In the genomic region with DNA sequence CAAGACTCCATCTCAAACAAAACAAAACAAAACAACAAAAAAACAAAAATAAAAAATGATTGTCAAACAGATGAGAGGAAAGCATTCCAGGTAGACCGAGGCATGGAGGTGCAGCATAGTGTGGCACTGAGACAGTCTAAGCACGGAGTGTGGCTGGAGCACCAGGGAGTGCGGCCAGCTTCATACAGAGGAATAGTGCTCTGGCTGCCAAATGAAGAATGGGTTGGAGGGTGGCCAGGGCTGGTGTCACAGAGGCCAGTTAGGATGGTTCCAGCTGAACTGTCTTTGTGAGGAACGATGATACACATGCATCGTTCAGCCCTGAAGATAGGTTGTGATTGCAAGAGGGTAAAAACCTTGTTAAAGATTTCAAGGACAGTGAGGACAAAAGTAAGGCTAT, we compare ENCODE assay signal across 22 cellular contexts. TPM values are rescaled to one million over a fixed set of nuclear protein-coding genes. Genes with fewer than 3 reads are reported as not detected.
A peak's percentile ranks its signal among the peaks of the same experiment; 100 is the strongest.
DNase-seq lines count a peak whose midpoint lies in the region; TF ChIP-seq lines count a peak whose summit lies in the region.
"Had no signal": no experiment of that assay in that cellular context is flagged by ENCODE, and none has a peak within 500 bp of the region (broad histone marks: within the 10 kb centered on the region; RNA-seq: fewer than 3 reads in every experiment).

No MANE protein-coding gene starts in this region.

- H3K27me3 ChIP-seq in colonic mucosa: no peaks in the 10 kb centered on the region
- no peaks in the 10 kb centered on the region for H3K27me3 ChIP-seq in left ventricle myocardium inferior (ENCODE audit: low read depth)
- H3K27me3 ChIP-seq in transverse colon: no peaks in the 10 kb centered on the region
- H3K27me3 ChIP-seq in CD4-positive, alpha-beta memory T cell (ENCODE audit: insufficient read depth, low read length): no peaks in the 10 kb centered on the region
- H3K27me3 ChIP-seq: BLaER1, neutrophil, spleen, tibial artery had no signal

- H3K4me3 Mint-ChIP-seq in CD4-positive, alpha-beta memory T cell: no peak overlapping the region
- H3K4me3 Mint-ChIP-seq: immature natural killer cell had no signal

- no peaks in the 10 kb centered on the region for H3K4me1 ChIP-seq in colonic mucosa
- peaks cover 89% of the 10 kb centered on the region for H3K4me1 ChIP-seq in left ventricle myocardium inferior
- H3K4me1 ChIP-seq in transverse colon: peaks cover 17 to 56% (median 26%) of the 10 kb centered on the region in 4 donors
- H3K4me1 ChIP-seq in CD4-positive, alpha-beta memory T cell (ENCODE audit: insufficient read depth, low read length): no peaks in the 10 kb centered on the region

- H3K4me3 ChIP-seq in colonic mucosa (no peak overlapping the region), left ventricle myocardium inferior (no peak overlapping the region), transverse colon (no peak overlapping the region)
- no peak overlapping the region for H3K4me3 ChIP-seq in CD4-positive, alpha-beta memory T cell (ENCODE audit: low read length in 2 of 2)
- H3K4me3 ChIP-seq: BLaER1, spleen, tibial artery had no signal

- no peaks in the 10 kb centered on the region for H3K36me3 Mint-ChIP-seq in CD4-positive, alpha-beta memory T cell
- H3K36me3 Mint-ChIP-seq: immature natural killer cell had no signal

- no peaks in the 10 kb centered on the region for H3K4me1 Mint-ChIP-seq in CD4-positive, alpha-beta memory T cell
- H3K4me1 Mint-ChIP-seq: immature natural killer cell had no signal

- H3K9me3 Mint-ChIP-seq in CD4-positive, alpha-beta memory T cell: peaks cover 0 to 3% (median 0%) of the 10 kb centered on the region in 8 donors

- no peak for TF ChIP-seq CTCF in colonic mucosa (IDR thresholded peaks at IDR 0.05)
- no peak for TF ChIP-seq CTCF in left ventricle myocardium inferior (IDR thresholded peaks at IDR 0.05; ENCODE audit: borderline replicate concordance)
- no peak for TF ChIP-seq CTCF in transverse colon (IDR thresholded peaks at IDR 0.05)
- TF ChIP-seq CTCF in GM20000 (IDR thresholded peaks at IDR 0.05; ENCODE audit: extremely low read depth, missing control alignments): no peak

- peaks cover 0 to 1% of the 10 kb centered on the region in 2 donors for H3K27me3 Mint-ChIP-seq in CD4-positive, alpha-beta memory T cell

- in situ Hi-C loops in transverse colon (cut with MboI; ENCODE audit: low pct_ligation_motif_present in 1 of 4, low pct_unique_long_range_greater_than_20kb in 1 of 4, low sequenced_read_pairs in 3 of 4): no loop called here

- no peak for TF ChIP-seq EP300 in transverse colon (IDR thresholded peaks at IDR 0.05; ENCODE audit: low read depth)

- TF ChIP-seq POLR2A in transverse colon (IDR thresholded peaks at IDR 0.05): no peak

- H3K36me3 ChIP-seq in colonic mucosa (no peaks in the 10 kb centered on the region), left ventricle myocardium inferior (no peaks in the 10 kb centered on the region), transverse colon (no peaks in the 10 kb centered on the region)
- no peaks in the 10 kb centered on the region for H3K36me3 ChIP-seq in CD4-positive, alpha-beta memory T cell (ENCODE audit: insufficient read depth, low read length)
- H3K36me3 ChIP-seq: BLaER1, neutrophil, spleen, tibial artery had no signal

- H3K9ac ChIP-seq in colonic mucosa (ENCODE audit: low read depth in 2 of 2, low read length in 2 of 2): no peak overlapping the region
- H3K9ac ChIP-seq: BLaER1 had no signal

- DNase-seq in colonic mucosa: peak; percentile 56
- peak; percentile 83 for DNase-seq in left ventricle myocardium inferior
- DNase-seq in nucleus accumbens (lab: John Stamatoyannopoulos, UW): peak in 51 of 56 donors; percentile 5 to 88 (median 71)
- DNase-seq in transverse colon: peak; percentile 26
- no peak for DNase-seq in OCI-M2 (lab: John Stamatoyannopoulos, UW; ENCODE audit: unreplicated experiment)
- no peak for DNase-seq in EL
- DNase-seq in CD4-positive, alpha-beta memory T cell: no peak
- DNase-seq in GM20000 (ENCODE audit: low spot score): no peak
- DNase-seq: activated CD4-positive, alpha-beta T cell treated with anti-CD3 and anti-CD28 coated beads for 4 hours; activated CD8-positive, alpha-beta memory T cell treated with anti-CD3 and anti-CD28 coated beads, Interleukin-2, amount 50 U/mL, for 4 hours; activated effector memory CD4-positive, alpha-beta T cell treated with anti-CD3 and anti-CD28 coated beads, Interleukin-2, amount 50 U/mL, for 16 hours; DMS153; foreskin melanocyte; GOT3; immature natural killer cell; NCI-H1105; NCI-H2107; NCI-H748 treated with DMSO at 0.1 percent for 48 hours; spleen; tibial artery had no signal

- H3K27ac Mint-ChIP-seq in CD4-positive, alpha-beta memory T cell: no peak overlapping the region
- H3K27ac Mint-ChIP-seq: immature natural killer cell had no signal

- intact Hi-C loops in colonic mucosa (cut with DNase I) (no loop called here), left ventricle myocardium inferior (cut with micrococcal nuclease) (no loop called here), transverse colon (cut with DNase I; ENCODE audit: low total_unique reads) (no loop called here)
- intact Hi-C loops in CD4-positive, alpha-beta memory T cell (cut with micrococcal nuclease): no loop called here

- POLR2A ChIA-PET in CD4-positive, alpha-beta memory T cell (lab: Charles Lee; ENCODE audit: partially characterized antibody): no interaction called here

- H3K9me3 ChIP-seq in colonic mucosa (no peaks in the 10 kb centered on the region), left ventricle myocardium inferior (replicated peaks) (no peaks in the 10 kb centered on the region), transverse colon (no peaks in the 10 kb centered on the region)
- H3K9me3 ChIP-seq in CD4-positive, alpha-beta memory T cell (ENCODE audit: control insufficient read depth in 1 of 2, low read length in 2 of 2): no peaks in the 10 kb centered on the region
- H3K9me3 ChIP-seq: BLaER1, neutrophil, spleen, tibial artery had no signal

- 51 to 66% methylated on average over 5 of the region's 5 CpGs for WGBS in transverse colon (ENCODE audit: low coverage in 1 of 2), 2 donors

- CTCF ChIA-PET in CD4-positive, alpha-beta memory T cell (lab: Charles Lee; ENCODE audit: partially characterized antibody): no interaction called here

- no peak overlapping the region for H3K27ac ChIP-seq in colonic mucosa
- peak overlapping the region; percentile 20 for H3K27ac ChIP-seq in left ventricle myocardium inferior (replicated peaks)
- H3K27ac ChIP-seq in transverse colon: peak overlapping the region in 2 of 4 donors; percentile 12 to 26
- no peak overlapping the region for H3K27ac ChIP-seq in CD4-positive, alpha-beta memory T cell (ENCODE audit: low read depth, low read length)
- H3K27ac ChIP-seq: BLaER1, neutrophil, spleen, tibial artery had no signal

RNA-seq across cellular contexts. Expression of a gene that starts 28.3 kb away (rescaled TPM):
- total RNA-seq in colonic mucosa (1 to 10 TPM; 2.9 to 5.8 TPM), left ventricle myocardium inferior (81.9 TPM), transverse colon (10 to 100 TPM; 12.2 to 20.9 (median 17.1) TPM)
- total RNA-seq in CD4-positive, alpha-beta memory T cell: 1 to 10 TPM in 1 of 2 experiments, under 1 TPM in 1; 0.80 to 1.5 TPM
- not detected for polyA plus RNA-seq in CD4-positive, alpha-beta memory T cell

Comparison
In these comparisons a context has a peak if more than half of its experiments do, and no peak if none do; other contexts are left out.
1. DNase-seq: peak in colonic mucosa (single experiment), left ventricle myocardium inferior (single experiment), nucleus accumbens (51 of 56) and transverse colon (single experiment); none in OCI-M2 (single experiment), EL (single experiment), CD4-positive, alpha-beta memory T cell (0 of 5) and GM20000 (single experiment).